14 cellular contexts compared by ENCODE assay signal in the genomic region with DNA sequence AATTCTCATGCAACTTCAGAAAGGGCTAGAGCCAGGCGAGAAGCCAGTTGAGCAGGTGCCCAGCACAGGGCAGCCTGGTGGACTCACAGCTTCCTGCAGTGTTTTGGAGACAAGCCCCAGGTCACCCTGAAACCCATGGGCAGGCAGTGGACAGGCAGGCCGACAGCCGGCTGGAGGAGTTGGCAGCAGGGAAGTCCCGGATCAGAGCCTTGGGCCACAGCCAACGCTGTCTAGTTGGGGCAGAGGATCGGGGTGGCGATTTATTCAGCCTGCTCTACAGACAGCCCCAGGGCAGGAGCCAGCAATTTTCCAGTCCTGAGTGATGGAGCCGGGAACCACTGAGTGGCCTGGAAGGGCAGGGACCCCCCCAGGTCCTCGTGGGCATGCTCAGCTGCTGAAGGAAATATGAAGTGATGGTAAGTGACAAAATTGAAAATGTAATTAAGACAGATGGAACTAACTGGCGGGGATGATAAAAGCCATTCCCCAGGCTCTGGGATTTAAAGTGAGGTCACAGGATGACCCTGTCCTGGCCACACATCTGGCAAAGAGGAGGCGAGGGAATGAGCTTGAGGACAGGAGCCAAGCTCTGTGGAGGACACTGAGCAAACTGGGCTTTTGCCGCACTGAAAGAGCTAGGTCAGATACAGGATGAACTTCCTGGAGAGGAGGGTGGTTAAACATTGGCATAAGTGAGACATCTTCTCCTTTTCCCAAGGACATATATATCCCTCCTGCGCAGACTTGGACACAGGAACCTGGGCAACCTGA. TPM values are rescaled to one million over a fixed set of nuclear protein-coding genes. Genes with fewer than 3 reads are reported as not detected.
DNase-seq lines count a peak whose midpoint lies in the region; ATAC-seq and TF ChIP-seq lines count a peak whose summit lies in the region.
"Had no signal": no experiment of that assay in that cellular context is flagged by ENCODE, and none has a peak within 500 bp of the region (broad histone marks: within the 10 kb centered on the region; RNA-seq: fewer than 3 reads in every experiment).

No MANE protein-coding gene starts in this region.

- H3K27ac Mint-ChIP-seq in activated CD4-positive, alpha-beta T cell treated with anti-CD3 and anti-CD28 coated beads, Interleukin-2, amount 10 ng/mL, durations not matched to agents 24 days and 14 days: no peak overlapping the region
- H3K27ac Mint-ChIP-seq in activated T-helper 2 cell treated with anti-CD3 and anti-CD28 coated beads, Interferon-gamma antibody, Interleukin-2, Interleukin-4, amounts not matched to agents 10 μg/mL and 5 μg/mL and 100 μg/mL, durations not matched to agents 14 hours and 24 hours and 36 hours: no peak overlapping the region
- H3K27ac Mint-ChIP-seq: WTC11 had no signal

- H3K4me2 ChIP-seq in PC-3 (ENCODE audit: low read length): no peak overlapping the region
- H3K4me2 ChIP-seq: BLaER1 had no signal

- TF ChIP-seq CTCF in VCaP (conservative IDR thresholded peaks at IDR 0.05): no peak
- TF ChIP-seq CTCF in left ventricle myocardium inferior (IDR thresholded peaks at IDR 0.05; ENCODE audit: borderline replicate concordance): peak; percentile 49
- TF ChIP-seq CTCF in PC-3 (conservative IDR thresholded peaks at IDR 0.05; ENCODE audit: low read depth, low read length): no peak

- no peak overlapping the region for H3K4me3 ChIP-seq in left ventricle myocardium inferior
- no peak overlapping the region for H3K4me3 ChIP-seq in PC-3 (ENCODE audit: low read length)
- H3K4me3 ChIP-seq: BLaER1 had no signal

- no TSS peak for BruUV-seq in PC-3 (replicated peaks; lab: Mats Ljungman, UMichigan)

- DNase-seq in Daoy (ENCODE audit: low read depth) (peak; percentile 12), left ventricle myocardium inferior (peak; percentile 85), putamen (ENCODE audit: low spot score) (peak; percentile 67), T-helper 2 cell (no peak), PC-3 (no peak)
- no peak for DNase-seq in activated CD4-positive, alpha-beta T cell treated with anti-CD3 and anti-CD28 coated beads, Interleukin-2, amount 10 ng/mL, durations not matched to agents 24 days and 14 days
- no peak for DNase-seq in activated T-helper 2 cell treated with anti-CD3 and anti-CD28 coated beads, Interferon-gamma antibody, Interleukin-2, Interleukin-4, amounts not matched to agents 10 μg/mL and 5 μg/mL and 100 μg/mL, durations not matched to agents 14 hours and 24 hours and 36 hours (ENCODE audit: low spot score)
- DNase-seq: GF-D8, NCI-H1048, NCI-H510A had no signal

- H3K27me3 Mint-ChIP-seq in activated CD4-positive, alpha-beta T cell treated with anti-CD3 and anti-CD28 coated beads, Interleukin-2, amount 10 ng/mL, durations not matched to agents 24 days and 14 days: peaks cover 11% of the 10 kb centered on the region
- H3K27me3 Mint-ChIP-seq in activated T-helper 2 cell treated with anti-CD3 and anti-CD28 coated beads, Interferon-gamma antibody, Interleukin-2, Interleukin-4, amounts not matched to agents 10 μg/mL and 5 μg/mL and 100 μg/mL, durations not matched to agents 14 hours and 24 hours and 36 hours (ENCODE audit: low read depth): peaks cover 6% of the 10 kb centered on the region

- H3K4me1 ChIP-seq in left ventricle myocardium inferior (peaks cover 13% of the 10 kb centered on the region), PC-3 (ENCODE audit: insufficient read depth, low read length) (no peaks in the 10 kb centered on the region)

- peaks cover 11% of the 10 kb centered on the region for H3K27me3 ChIP-seq in left ventricle myocardium inferior (ENCODE audit: low read depth)
- H3K27me3 ChIP-seq in PC-3 (ENCODE audit: low read length): peaks cover 89% of the 10 kb centered on the region
- H3K27me3 ChIP-seq: BLaER1 had no signal

- H3K36me3 ChIP-seq in left ventricle myocardium inferior (no peaks in the 10 kb centered on the region), PC-3 (ENCODE audit: low read depth, low read length) (no peaks in the 10 kb centered on the region)
- H3K36me3 ChIP-seq: BLaER1 had no signal

- POLR2A ChIA-PET in PC-3 (lab: Charles Lee; ENCODE audit: unreplicated experiment): no interaction called here

- no peaks in the 10 kb centered on the region for H3K36me3 Mint-ChIP-seq in activated CD4-positive, alpha-beta T cell treated with anti-CD3 and anti-CD28 coated beads, Interleukin-2, amount 10 ng/mL, durations not matched to agents 24 days and 14 days (ENCODE audit: low read depth)
- H3K36me3 Mint-ChIP-seq in activated T-helper 2 cell treated with anti-CD3 and anti-CD28 coated beads, Interferon-gamma antibody, Interleukin-2, Interleukin-4, amounts not matched to agents 10 μg/mL and 5 μg/mL and 100 μg/mL, durations not matched to agents 14 hours and 24 hours and 36 hours (ENCODE audit: low read depth): no peaks in the 10 kb centered on the region
- H3K36me3 Mint-ChIP-seq: WTC11 had no signal

- no peaks in the 10 kb centered on the region for H3K4me1 Mint-ChIP-seq in activated CD4-positive, alpha-beta T cell treated with anti-CD3 and anti-CD28 coated beads, Interleukin-2, amount 10 ng/mL, durations not matched to agents 24 days and 14 days
- H3K4me1 Mint-ChIP-seq in activated T-helper 2 cell treated with anti-CD3 and anti-CD28 coated beads, Interferon-gamma antibody, Interleukin-2, Interleukin-4, amounts not matched to agents 10 μg/mL and 5 μg/mL and 100 μg/mL, durations not matched to agents 14 hours and 24 hours and 36 hours (ENCODE audit: low read depth): no peaks in the 10 kb centered on the region

- no peaks in the 10 kb centered on the region for H3F3A ChIP-seq in PC-3 (ENCODE audit: low read length, unreplicated experiment)

- H3K79me2 ChIP-seq in PC-3 (ENCODE audit: low read length): no peaks in the 10 kb centered on the region

- H3K9me3 ChIP-seq in left ventricle myocardium inferior (replicated peaks): no peaks in the 10 kb centered on the region
- H3K9me3 ChIP-seq in PC-3 (ENCODE audit: low read length): no peaks in the 10 kb centered on the region
- H3K9me3 ChIP-seq: BLaER1 had no signal

- H3K27ac ChIP-seq in VCaP (peak overlapping the region; percentile 33; the same call in 1 of the 2 replicates), left ventricle myocardium inferior (replicated peaks) (peak overlapping the region; percentile 71), PC-3 (ENCODE audit: low read length) (no peak overlapping the region)
- H3K27ac ChIP-seq: BLaER1 had no signal

- CTCF ChIA-PET in PC-3 (lab: Charles Lee): no interaction called here

- H2AFZ ChIP-seq in PC-3 (ENCODE audit: low read length): no peak overlapping the region

- no peak overlapping the region for H3K9ac ChIP-seq in PC-3 (ENCODE audit: low read length)
- H3K9ac ChIP-seq: BLaER1 had no signal

- no peak for ATAC-seq in PC-3
- ATAC-seq: WTC11 had no signal

- no peaks in the 10 kb centered on the region for H3K9me2 ChIP-seq in PC-3 (replicated peaks; ENCODE audit: low read length)

- H3K9me3 Mint-ChIP-seq in activated CD4-positive, alpha-beta T cell treated with anti-CD3 and anti-CD28 coated beads, Interleukin-2, amount 10 ng/mL, durations not matched to agents 24 days and 14 days: no peaks in the 10 kb centered on the region
- peaks cover 2% of the 10 kb centered on the region for H3K9me3 Mint-ChIP-seq in activated T-helper 2 cell treated with anti-CD3 and anti-CD28 coated beads, Interferon-gamma antibody, Interleukin-2, Interleukin-4, amounts not matched to agents 10 μg/mL and 5 μg/mL and 100 μg/mL, durations not matched to agents 14 hours and 24 hours and 36 hours

- no peak overlapping the region for H3K4me3 Mint-ChIP-seq in activated CD4-positive, alpha-beta T cell treated with anti-CD3 and anti-CD28 coated beads, Interleukin-2, amount 10 ng/mL, durations not matched to agents 24 days and 14 days
- H3K4me3 Mint-ChIP-seq in activated T-helper 2 cell treated with anti-CD3 and anti-CD28 coated beads, Interferon-gamma antibody, Interleukin-2, Interleukin-4, amounts not matched to agents 10 μg/mL and 5 μg/mL and 100 μg/mL, durations not matched to agents 14 hours and 24 hours and 36 hours (ENCODE audit: low read depth): no peak overlapping the region
- H3K4me3 Mint-ChIP-seq: WTC11 had no signal

- no peaks in the 10 kb centered on the region for H4K20me1 ChIP-seq in PC-3 (ENCODE audit: low read length)
- H4K20me1 ChIP-seq: BLaER1 had no signal

- intact Hi-C loops in left ventricle myocardium inferior (cut with micrococcal nuclease): no loop called here
- intact Hi-C loops in activated CD4-positive, alpha-beta T cell treated with anti-CD3 and anti-CD28 coated beads, Interleukin-2, amount 10 ng/mL, durations not matched to agents 24 days and 14 days (cut with micrococcal nuclease): no loop called here
- intact Hi-C loops in activated T-helper 2 cell treated with anti-CD3 and anti-CD28 coated beads, Interferon-gamma antibody, Interleukin-2, Interleukin-4, amounts not matched to agents 10 μg/mL and 5 μg/mL and 100 μg/mL, durations not matched to agents 14 hours and 24 hours and 36 hours (cut with micrococcal nuclease): no loop called here
- intact Hi-C loops in PC-3 (cut with micrococcal nuclease): no loop called here

RNA-seq across cellular contexts. Expression of gene TBC1D21, which starts 34.4 kb away (rescaled TPM):
- total RNA-seq in Daoy (2014; rRNA removed; shearing (Covaris generic)): not detected in 2 replicates
- not detected for total RNA-seq in left ventricle myocardium inferior
- not detected in 2 replicates for total RNA-seq in activated CD4-positive, alpha-beta T cell treated with anti-CD3 and anti-CD28 coated beads, Interleukin-2, amount 10 ng/mL, durations not matched to agents 24 days and 14 days
- not detected in 2 replicates for total RNA-seq in activated T-helper 2 cell treated with anti-CD3 and anti-CD28 coated beads, Interferon-gamma antibody, Interleukin-2, Interleukin-4, amounts not matched to agents 10 μg/mL and 5 μg/mL and 100 μg/mL, durations not matched to agents 14 hours and 24 hours and 36 hours
- not detected in 2 replicates for total RNA-seq in PC-3 (2014; rRNA removed)
- total RNA-seq: endothelial cell of umbilical vein, WTC11 had no signal

Comparison
In these comparisons a context has a peak if more than half of its experiments do, and no peak if none do; other contexts are left out.
1. DNase-seq: peak in Daoy (single experiment), left ventricle myocardium inferior (single experiment) and putamen (single experiment); none in T-helper 2 cell (0 of 5), activated CD4-positive, alpha-beta T cell treated with anti-CD3 and anti-CD28 coated beads, Interleukin-2, amount 10 ng/mL, durations not matched to agents 24 days and 14 days (single experiment), activated T-helper 2 cell treated with anti-CD3 and anti-CD28 coated beads, Interferon-gamma antibody, Interleukin-2, Interleukin-4, amounts not matched to agents 10 μg/mL and 5 μg/mL and 100 μg/mL, durations not matched to agents 14 hours and 24 hours and 36 hours (single experiment) and PC-3 (single experiment).